In the genomic region with DNA sequence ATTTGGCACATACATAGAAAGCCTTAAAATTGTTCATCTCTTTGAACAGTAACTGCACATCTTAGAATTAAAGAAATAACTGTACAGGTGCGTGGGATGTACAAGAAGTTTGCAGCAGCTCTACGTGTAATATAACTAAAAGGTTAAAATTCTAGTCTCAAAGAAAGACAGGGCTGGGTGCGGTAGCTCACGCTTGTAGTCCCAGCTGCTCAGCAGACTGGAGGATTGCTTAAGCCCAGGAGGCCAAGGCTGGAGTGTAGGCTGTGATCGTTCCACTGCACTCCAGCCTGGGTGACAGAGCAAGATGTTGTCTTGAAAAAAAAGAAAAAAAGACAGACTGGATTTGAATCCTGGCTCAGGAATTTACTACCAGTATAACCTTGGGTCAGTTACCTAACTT, we compare ENCODE assay signal across 1 cellular context.
TF ChIP-seq lines count a peak whose summit lies in the region.

No MANE protein-coding gene starts in this region.

TF ChIP-seq in GM23338, 12 proteins besides CTCF, POLR2A, EP300 and RAD21 (continued from another document):
- TF ChIP-seq, protein P1, sequence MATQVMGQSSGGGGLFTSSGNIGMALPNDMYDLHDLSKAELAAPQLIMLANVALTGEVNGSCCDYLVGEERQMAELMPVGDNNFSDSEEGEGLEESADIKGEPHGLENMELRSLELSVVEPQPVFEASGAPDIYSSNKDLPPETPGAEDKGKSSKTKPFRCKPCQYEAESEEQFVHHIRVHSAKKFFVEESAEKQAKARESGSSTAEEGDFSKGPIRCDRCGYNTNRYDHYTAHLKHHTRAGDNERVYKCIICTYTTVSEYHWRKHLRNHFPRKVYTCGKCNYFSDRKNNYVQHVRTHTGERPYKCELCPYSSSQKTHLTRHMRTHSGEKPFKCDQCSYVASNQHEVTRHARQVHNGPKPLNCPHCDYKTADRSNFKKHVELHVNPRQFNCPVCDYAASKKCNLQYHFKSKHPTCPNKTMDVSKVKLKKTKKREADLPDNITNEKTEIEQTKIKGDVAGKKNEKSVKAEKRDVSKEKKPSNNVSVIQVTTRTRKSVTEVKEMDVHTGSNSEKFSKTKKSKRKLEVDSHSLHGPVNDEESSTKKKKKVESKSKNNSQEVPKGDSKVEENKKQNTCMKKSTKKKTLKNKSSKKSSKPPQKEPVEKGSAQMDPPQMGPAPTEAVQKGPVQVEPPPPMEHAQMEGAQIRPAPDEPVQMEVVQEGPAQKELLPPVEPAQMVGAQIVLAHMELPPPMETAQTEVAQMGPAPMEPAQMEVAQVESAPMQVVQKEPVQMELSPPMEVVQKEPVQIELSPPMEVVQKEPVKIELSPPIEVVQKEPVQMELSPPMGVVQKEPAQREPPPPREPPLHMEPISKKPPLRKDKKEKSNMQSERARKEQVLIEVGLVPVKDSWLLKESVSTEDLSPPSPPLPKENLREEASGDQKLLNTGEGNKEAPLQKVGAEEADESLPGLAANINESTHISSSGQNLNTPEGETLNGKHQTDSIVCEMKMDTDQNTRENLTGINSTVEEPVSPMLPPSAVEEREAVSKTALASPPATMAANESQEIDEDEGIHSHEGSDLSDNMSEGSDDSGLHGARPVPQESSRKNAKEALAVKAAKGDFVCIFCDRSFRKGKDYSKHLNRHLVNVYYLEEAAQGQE (IDR thresholded peaks at IDR 0.05; ENCODE audit: unreplicated experiment): no peak
- TF ChIP-seq, protein P2, sequence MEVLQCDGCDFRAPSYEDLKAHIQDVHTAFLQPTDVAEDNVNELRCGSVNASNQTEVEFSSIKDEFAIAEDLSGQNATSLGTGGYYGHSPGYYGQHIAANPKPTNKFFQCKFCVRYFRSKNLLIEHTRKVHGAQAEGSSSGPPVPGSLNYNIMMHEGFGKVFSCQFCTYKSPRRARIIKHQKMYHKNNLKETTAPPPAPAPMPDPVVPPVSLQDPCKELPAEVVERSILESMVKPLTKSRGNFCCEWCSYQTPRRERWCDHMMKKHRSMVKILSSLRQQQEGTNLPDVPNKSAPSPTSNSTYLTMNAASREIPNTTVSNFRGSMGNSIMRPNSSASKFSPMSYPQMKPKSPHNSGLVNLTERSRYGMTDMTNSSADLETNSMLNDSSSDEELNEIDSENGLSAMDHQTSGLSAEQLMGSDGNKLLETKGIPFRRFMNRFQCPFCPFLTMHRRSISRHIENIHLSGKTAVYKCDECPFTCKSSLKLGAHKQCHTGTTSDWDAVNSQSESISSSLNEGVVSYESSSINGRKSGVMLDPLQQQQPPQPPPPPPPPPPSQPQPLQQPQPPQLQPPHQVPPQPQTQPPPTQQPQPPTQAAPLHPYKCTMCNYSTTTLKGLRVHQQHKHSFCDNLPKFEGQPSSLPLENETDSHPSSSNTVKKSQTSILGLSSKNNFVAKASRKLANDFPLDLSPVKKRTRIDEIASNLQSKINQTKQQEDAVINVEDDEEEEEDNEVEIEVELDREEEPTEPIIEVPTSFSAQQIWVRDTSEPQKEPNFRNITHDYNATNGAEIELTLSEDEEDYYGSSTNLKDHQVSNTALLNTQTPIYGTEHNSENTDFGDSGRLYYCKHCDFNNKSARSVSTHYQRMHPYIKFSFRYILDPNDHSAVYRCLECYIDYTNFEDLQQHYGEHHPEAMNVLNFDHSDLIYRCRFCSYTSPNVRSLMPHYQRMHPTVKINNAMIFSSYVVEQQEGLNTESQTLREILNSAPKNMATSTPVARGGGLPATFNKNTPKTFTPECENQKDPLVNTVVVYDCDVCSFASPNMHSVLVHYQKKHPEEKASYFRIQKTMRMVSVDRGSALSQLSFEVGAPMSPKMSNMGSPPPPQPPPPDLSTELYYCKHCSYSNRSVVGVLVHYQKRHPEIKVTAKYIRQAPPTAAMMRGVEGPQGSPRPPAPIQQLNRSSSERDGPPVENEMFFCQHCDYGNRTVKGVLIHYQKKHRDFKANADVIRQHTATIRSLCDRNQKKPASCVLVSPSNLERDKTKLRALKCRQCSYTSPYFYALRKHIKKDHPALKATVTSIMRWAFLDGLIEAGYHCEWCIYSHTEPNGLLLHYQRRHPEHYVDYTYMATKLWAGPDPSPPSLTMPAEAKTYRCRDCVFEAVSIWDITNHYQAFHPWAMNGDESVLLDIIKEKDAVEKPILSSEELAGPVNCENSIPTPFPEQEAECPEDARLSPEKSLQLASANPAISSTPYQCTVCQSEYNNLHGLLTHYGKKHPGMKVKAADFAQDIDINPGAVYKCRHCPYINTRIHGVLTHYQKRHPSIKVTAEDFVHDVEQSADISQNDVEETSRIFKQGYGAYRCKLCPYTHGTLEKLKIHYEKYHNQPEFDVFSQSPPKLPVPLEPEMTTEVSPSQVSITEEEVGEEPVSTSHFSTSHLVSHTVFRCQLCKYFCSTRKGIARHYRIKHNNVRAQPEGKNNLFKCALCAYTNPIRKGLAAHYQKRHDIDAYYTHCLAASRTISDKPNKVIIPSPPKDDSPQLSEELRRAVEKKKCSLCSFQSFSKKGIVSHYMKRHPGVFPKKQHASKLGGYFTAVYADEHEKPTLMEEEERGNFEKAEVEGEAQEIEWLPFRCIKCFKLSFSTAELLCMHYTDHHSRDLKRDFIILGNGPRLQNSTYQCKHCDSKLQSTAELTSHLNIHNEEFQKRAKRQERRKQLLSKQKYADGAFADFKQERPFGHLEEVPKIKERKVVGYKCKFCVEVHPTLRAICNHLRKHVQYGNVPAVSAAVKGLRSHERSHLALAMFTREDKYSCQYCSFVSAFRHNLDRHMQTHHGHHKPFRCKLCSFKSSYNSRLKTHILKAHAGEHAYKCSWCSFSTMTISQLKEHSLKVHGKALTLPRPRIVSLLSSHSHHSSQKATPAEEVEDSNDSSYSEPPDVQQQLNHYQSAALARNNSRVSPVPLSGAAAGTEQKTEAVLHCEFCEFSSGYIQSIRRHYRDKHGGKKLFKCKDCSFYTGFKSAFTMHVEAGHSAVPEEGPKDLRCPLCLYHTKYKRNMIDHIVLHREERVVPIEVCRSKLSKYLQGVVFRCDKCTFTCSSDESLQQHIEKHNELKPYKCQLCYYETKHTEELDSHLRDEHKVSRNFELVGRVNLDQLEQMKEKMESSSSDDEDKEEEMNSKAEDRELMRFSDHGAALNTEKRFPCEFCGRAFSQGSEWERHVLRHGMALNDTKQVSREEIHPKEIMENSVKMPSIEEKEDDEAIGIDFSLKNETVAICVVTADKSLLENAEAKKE (CRISPR knock-in tag; IDR thresholded peaks at IDR 0.05): no peak
- no peak for TF ChIP-seq EZH2phosphoT487 (IDR thresholded peaks at IDR 0.05; ENCODE audit: unreplicated experiment)
